ENCODE assay signal across 8 cellular contexts in genomic region chr19:17243854-17244617, GRCh38. TPM values are rescaled to one million over a fixed set of nuclear protein-coding genes. Genes with fewer than 3 reads are reported as not detected.
DNase-seq lines count a peak whose midpoint lies in the region; ATAC-seq and TF ChIP-seq lines count a peak whose summit lies in the region.

No MANE protein-coding gene starts in this region.

- H3K9me3 ChIP-seq in SU-DHL-6 (ENCODE audit: insufficient read depth, low read length): no peaks in the 10 kb centered on the region
- no peaks in the 10 kb centered on the region for H3K9me3 ChIP-seq in esophagus squamous epithelium
- H3K9me3 ChIP-seq in neural cell (ENCODE audit: low read length): no peaks in the 10 kb centered on the region

- no peak for TF ChIP-seq CTCF in SU-DHL-6 (IDR thresholded peaks at IDR 0.05; ENCODE audit: insufficient read depth, low read length, poor library complexity, severe bottlenecking)
- no peak for TF ChIP-seq CTCF in esophagus squamous epithelium (IDR thresholded peaks at IDR 0.05)
- no peak for TF ChIP-seq CTCF in neural cell (IDR thresholded peaks at IDR 0.05; ENCODE audit: poor library complexity, severe bottlenecking)

- H3K9me2 ChIP-seq in SU-DHL-6 (replicated peaks; ENCODE audit: insufficient read depth, low read length): no peaks in the 10 kb centered on the region
- no peaks in the 10 kb centered on the region for H3K9me2 ChIP-seq in neural cell (ENCODE audit: insufficient read depth, low read length)

- H3K4me2 ChIP-seq in SU-DHL-6 (ENCODE audit: low read depth, low read length, poor library complexity, severe bottlenecking) (peak overlapping the region; percentile 41), neural cell (ENCODE audit: low read length) (peak overlapping the region; percentile 59)

- H3K9ac ChIP-seq in SU-DHL-6 (ENCODE audit: low read length): peak overlapping the region; percentile 59
- H3K9ac ChIP-seq in neural cell (ENCODE audit: low read length): peak overlapping the region; percentile 57

- H3K27me3 ChIP-seq in SU-DHL-6 (ENCODE audit: low read length) (no peaks in the 10 kb centered on the region), esophagus squamous epithelium (no peaks in the 10 kb centered on the region), neural cell (ENCODE audit: insufficient read depth, low read depth, low read length) (no peaks in the 10 kb centered on the region)

- DNase-seq in NCI-H1417 (lab: John Stamatoyannopoulos, UW) (peak in 2 of 3 experiments; percentile 41 to 46), NCI-H1417 treated with DMSO at 0.1 percent for 48 hours (lab: John Stamatoyannopoulos, UW) (no peak), esophagus squamous epithelium (lab: John Stamatoyannopoulos, UW) (no peak)

- intact Hi-C loops in esophagus squamous epithelium (cut with DNase I): no loop called here

- TF ChIP-seq RAD21 in neural cell (conservative IDR thresholded peaks at IDR 0.05): no peak

- H3F3A ChIP-seq in SU-DHL-6 (ENCODE audit: insufficient read depth) (peaks cover 9% of the 10 kb centered on the region), neural cell (ENCODE audit: insufficient read depth, low read length, poor library complexity, severe bottlenecking) (no peaks in the 10 kb centered on the region)

- TF ChIP-seq POLR2A in esophagus squamous epithelium (IDR thresholded peaks at IDR 0.05): no peak

- H3K4me3 ChIP-seq in SU-DHL-6 (ENCODE audit: insufficient read depth, low read length, poor library complexity, severe bottlenecking) (peak overlapping the region; percentile 57), esophagus squamous epithelium (peak overlapping the region; percentile 81 to 95 (median 90)), neural cell (ENCODE audit: low read length) (peak overlapping the region; percentile 70)

- TF ChIP-seq EP300 in neural cell (conservative IDR thresholded peaks at IDR 0.05; ENCODE audit: poor library complexity, severe bottlenecking): no peak

- 0 to 9% methylated on average over 2 to 8 of the region's 50 CpGs for WGBS in esophagus squamous epithelium, 2 donors

- H3K4me1 ChIP-seq in esophagus squamous epithelium: peaks cover 23 to 77% (median 41%) of the 10 kb centered on the region in 3 donors

- H3K36me3 ChIP-seq in SU-DHL-6 (ENCODE audit: low read length): no peaks in the 10 kb centered on the region
- peaks cover 0 to 24% (median under 1%) of the 10 kb centered on the region in 3 donors for H3K36me3 ChIP-seq in esophagus squamous epithelium
- no peaks in the 10 kb centered on the region for H3K36me3 ChIP-seq in neural cell (ENCODE audit: insufficient read depth, low read length)

- H3K27ac ChIP-seq in SU-DHL-6 (ENCODE audit: low read depth, low read length): no peak overlapping the region
- H3K27ac ChIP-seq in esophagus squamous epithelium: peak overlapping the region; percentile 88 to 94 (median 92)
- no peak overlapping the region for H3K27ac ChIP-seq in neural cell (ENCODE audit: low read length)

- H4K20me1 ChIP-seq in SU-DHL-6 (ENCODE audit: low read depth, low read length) (no peaks in the 10 kb centered on the region), neural cell (ENCODE audit: insufficient read depth) (no peaks in the 10 kb centered on the region)

- H3K79me2 ChIP-seq in SU-DHL-6 (ENCODE audit: insufficient read depth, low read length): peaks cover 3% of the 10 kb centered on the region; the same call in 1 of the 2 replicates
- H3K79me2 ChIP-seq in neural cell (replicated peaks; ENCODE audit: insufficient read depth, low read length): peaks cover 13% of the 10 kb centered on the region

- no peak overlapping the region for H2AFZ ChIP-seq in SU-DHL-6 (ENCODE audit: low read depth, low read length, severe bottlenecking)
- no peak overlapping the region for H2AFZ ChIP-seq in neural cell (ENCODE audit: low read depth, low read length)

- ATAC-seq in GM21737 (IDR thresholded peaks at IDR 0.05; ENCODE audit: unreplicated experiment) (no peak), HG03159 (IDR thresholded peaks at IDR 0.05; ENCODE audit: unreplicated experiment) (no peak), GM21515 (IDR thresholded peaks at IDR 0.05; ENCODE audit: unreplicated experiment) (no peak)

TF ChIP-seq in neural cell, 6 proteins besides CTCF, POLR2A, EP300 and RAD21:
- no peak for TF ChIP-seq EZH2 (IDR thresholded peaks at IDR 0.05; ENCODE audit: borderline replicate concordance, insufficient read depth, low read length, poor library complexity, severe bottlenecking)
- no peak for TF ChIP-seq REST (IDR thresholded peaks at IDR 0.05; ENCODE audit: borderline replicate concordance)
- TF ChIP-seq SMC3 (conservative IDR thresholded peaks at IDR 0.05; ENCODE audit: poor library complexity): no peak
- TF ChIP-seq MXI1 (conservative IDR thresholded peaks at IDR 0.05; ENCODE audit: poor library complexity, severe bottlenecking): no peak
- TF ChIP-seq TAF1 (IDR thresholded peaks at IDR 0.05; ENCODE audit: low read depth): no peak
- no peak for TF ChIP-seq POLR2AphosphoS5 (IDR thresholded peaks at IDR 0.05)

RNA-seq across cellular contexts. Expression of gene NR2F6, which starts 1.7 kb away (rescaled TPM):
- total RNA-seq in esophagus squamous epithelium: 100 to 1,000 TPM in 1 of 4 donors, 10 to 100 TPM in 3; 52.8 to 115 (median 82.7) TPM
- polyA plus RNA-seq in neural cell: 26.9 and 30.0 TPM in 2 replicates
- 24.0 and 29.7 TPM in 2 replicates for polyA minus RNA-seq in neural cell

RNA-seq across cellular contexts. Expression of gene OCEL1, which starts 18.0 kb away (rescaled TPM):
- 1 to 10 TPM; 1.8 to 6.9 (median 4.1) TPM for total RNA-seq in esophagus squamous epithelium
- polyA plus RNA-seq in neural cell: 1.9 and 6.5 TPM in 2 replicates
- 2.4 and 2.9 TPM in 2 replicates for polyA minus RNA-seq in neural cell

RNA-seq across cellular contexts. Expression of gene USHBP1, which starts 20.5 kb away (rescaled TPM):
- total RNA-seq in esophagus squamous epithelium: 1 to 10 TPM in 1 of 4 donors, under 1 TPM in 2, not detected in 1; 0.70 to 4.8 (median 0.73) TPM
- 0.59 TPM in 1 of 2 replicates, not detected in the other for polyA plus RNA-seq in neural cell
- polyA minus RNA-seq in neural cell: not detected in 2 replicates

RNA-seq across cellular contexts. Expression of gene BABAM1, which starts 23.2 kb away (rescaled TPM):
- 10 to 100 TPM; 29.1 to 55.8 (median 53.1) TPM for total RNA-seq in esophagus squamous epithelium
- polyA plus RNA-seq in neural cell: 123 and 132 TPM in 2 replicates
- polyA minus RNA-seq in neural cell: 57.6 and 70.8 TPM in 2 replicates

RNA-seq across cellular contexts. Expression of gene USE1, which starts 28.9 kb away (rescaled TPM):
- total RNA-seq in esophagus squamous epithelium: 10 to 100 TPM; 11.2 to 22.5 (median 17.6) TPM
- polyA plus RNA-seq in neural cell: 20.4 and 34.7 TPM in 2 replicates
- polyA minus RNA-seq in neural cell: 10.0 and 11.7 TPM in 2 replicates

Comparison
In these comparisons a context has a peak if more than half of its experiments do, and no peak if none do; other contexts are left out.
1. DNase-seq: peak in NCI-H1417 (2 of 3); none in NCI-H1417 treated with DMSO at 0.1 percent for 48 hours (single experiment) and esophagus squamous epithelium (single experiment).
2. H3K27ac ChIP-seq: peak in esophagus squamous epithelium (4 of 4); none in SU-DHL-6 (single experiment) and neural cell (single experiment).
3. Peak in every context shown above with its lines, with median percentiles within 50 percentile points of each other: H3K4me3 ChIP-seq.